ENCODE assay signal across 8 cellular contexts in genomic region chr6:24666616-24667377, GRCh38. TPM values are rescaled to one million over a fixed set of nuclear protein-coding genes. Genes with fewer than 3 reads are reported as not detected.
A peak's percentile ranks its signal among the peaks of the same experiment; 100 is the strongest.
DNase-seq lines count a peak whose midpoint lies in the region; ATAC-seq and TF ChIP-seq lines count a peak whose summit lies in the region.

Gene ACOT13 (plus strand): TSS chr6:24667077. CDS start chr6:24667264, 187 bp downstream.
A gene with protein sequence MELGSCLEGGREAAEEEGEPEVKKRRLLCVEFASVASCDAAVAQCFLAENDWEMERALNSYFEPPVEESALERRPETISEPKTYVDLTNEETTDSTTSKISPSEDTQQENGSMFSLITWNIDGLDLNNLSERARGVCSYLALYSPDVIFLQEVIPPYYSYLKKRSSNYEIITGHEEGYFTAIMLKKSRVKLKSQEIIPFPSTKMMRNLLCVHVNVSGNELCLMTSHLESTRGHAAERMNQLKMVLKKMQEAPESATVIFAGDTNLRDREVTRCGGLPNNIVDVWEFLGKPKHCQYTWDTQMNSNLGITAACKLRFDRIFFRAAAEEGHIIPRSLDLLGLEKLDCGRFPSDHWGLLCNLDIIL (minus strand): TSS chr6:24666899. CDS start chr6:24666862, 37 bp downstream.

- peak; percentile 94 for ATAC-seq in HG03442 (IDR thresholded peaks at IDR 0.05; ENCODE audit: unreplicated experiment)

- H3K36me3 ChIP-seq in BJ (ENCODE audit: control insufficient read depth, insufficient read depth, low read length), result peaks cover 3% of the 10 kb centered on the region
- no peaks in the 10 kb centered on the region for H3K36me3 ChIP-seq in colonic mucosa

- DNase-seq in BJ (ENCODE audit: low read depth) (peak; percentile 80), GM19238 (ENCODE audit: insufficient read length, low spot score) (peak; percentile 85), NCI-H524 (lab: John Stamatoyannopoulos, UW) (peak; percentile 90 to 97), colonic mucosa (peak; percentile 94), left kidney (ENCODE audit: low read depth, low spot score) (peak; percentile 99)
- DNase-seq in activated CD4-positive, alpha-beta T cell treated with anti-CD3 and anti-CD28 coated beads for 4 hours, result peak; percentile 93 to 95
- peak; percentile 95 for DNase-seq in stimulated activated CD4-positive, alpha-beta T cell treated with anti-CD3 and anti-CD28 coated beads, Interleukin-2, amount 100 ng/mL, for 24 hours

- intact Hi-C loops in colonic mucosa (cut with DNase I), result no loop called here

- H3K4me1 ChIP-seq in colonic mucosa, result peaks cover 13% of the 10 kb centered on the region

- H3K4me3 ChIP-seq in BJ (ENCODE audit: low read depth, low read length), result peak within 1 kb of the TSS; percentile 94
- peak within 1 kb of the TSS; percentile 49 for H3K4me3 ChIP-seq in colonic mucosa

- POLR2A ChIA-PET in BJ (lab: Charles Lee), result no interaction called here

- CTCF ChIA-PET in BJ (lab: Yijun Ruan, JAX), result interaction anchor here (0.8 to 3.7 kb wide), 5 partner anchors 12 to 83 kb away, joined by 3 to 10 read pairs (median 3); no protein-coding TSS in a partner anchor

- TF ChIP-seq CTCF in BJ (IDR thresholded peaks at IDR 0.05; ENCODE audit: insufficient read depth, low read depth, low read length) (peak; percentile 66), colonic mucosa (IDR thresholded peaks at IDR 0.05) (peak; percentile 39)

- H3K27ac ChIP-seq in colonic mucosa, result peak within 1 kb of the TSS; percentile 98

- peak within 1 kb of the TSS; percentile 93 to 99 for H3K9ac ChIP-seq in colonic mucosa (ENCODE audit: low read depth in 2 of 2, low read length in 2 of 2)

- H3K27me3 ChIP-seq in BJ (ENCODE audit: control insufficient read depth, insufficient read depth, low read length), result no peaks in the 10 kb centered on the region
- H3K27me3 ChIP-seq in colonic mucosa, result no peaks in the 10 kb centered on the region

- no peaks in the 10 kb centered on the region for H3K9me3 ChIP-seq in colonic mucosa

RNA-seq across cellular contexts. Expression of gene ACOT13, which starts in this region (rescaled TPM):
- 9.9 and 20.3 TPM in 2 replicates for polyA plus RNA-seq in BJ (2011; rRNA removed)
- polyA minus RNA-seq in BJ (2011; rRNA and poly(A)+ RNA removed), result 1.8 and 2.9 TPM in 2 replicates
- total RNA-seq in colonic mucosa, result 10 to 100 TPM; 39.6 to 63.6 TPM

RNA-seq across cellular contexts. Expression of the second gene that starts in this region (rescaled TPM):
- 16.8 and 28.2 TPM in 2 replicates for polyA plus RNA-seq in BJ (2011; rRNA removed)
- polyA minus RNA-seq in BJ (2011; rRNA and poly(A)+ RNA removed), result 8.0 and 10.1 TPM in 2 replicates
- 100 to 1,000 TPM; 209 to 408 TPM for total RNA-seq in colonic mucosa

Comparison
In these comparisons a context has a peak if more than half of its experiments do, and no peak if none do; other contexts are left out.
1. Peak in every context shown above with its lines: DNase-seq, ATAC-seq, H3K4me3 ChIP-seq and H3K27ac ChIP-seq.